Comparison of ENCODE assay signal across 8 cellular contexts in genomic region chr9:111298831-111299603, GRCh38. TPM values are rescaled to one million over a fixed set of nuclear protein-coding genes. Genes with fewer than 3 reads are reported as not detected.
A peak's percentile ranks its signal among the peaks of the same experiment; 100 is the strongest.
DNase-seq lines count a peak whose midpoint lies in the region; ATAC-seq and TF ChIP-seq lines count a peak whose summit lies in the region.

No MANE protein-coding gene starts in this region.

- no peaks in the 10 kb centered on the region for H3K27me3 ChIP-seq in CD4-positive, alpha-beta memory T cell (ENCODE audit: insufficient read depth, low read length)
- H3K27me3 ChIP-seq in ascending aorta, result no peaks in the 10 kb centered on the region
- no peaks in the 10 kb centered on the region for H3K27me3 ChIP-seq in right atrium auricular region

- DNase-seq in CD4-positive, alpha-beta memory T cell, result peak in 4 of 5 donors; percentile 20 to 31 (median 30)
- DNase-seq in NCI-H2171 (lab: John Stamatoyannopoulos, UW), result peak; percentile 2
- peak in 1 of 2 donors; percentile 73 for DNase-seq in ascending aorta (ENCODE audit: low spot score in 2 of 2)
- DNase-seq in right atrium auricular region (ENCODE audit: low spot score), result peak; percentile 70
- DNase-seq in retinal pigment epithelial cell (ENCODE audit: low read depth), result peak; percentile 14
- no peak for DNase-seq in stimulated activated CD4-positive, alpha-beta T cell treated with anti-CD3 and anti-CD28 coated beads, Interleukin-12 subunit alpha, Interleukin-12 subunit beta, amount 100 ng/mL, for 4 hours
- DNase-seq in stimulated activated CD4-positive, alpha-beta T cell treated with anti-CD3 and anti-CD28 coated beads, Interleukin-2, amount 100 ng/mL, for 24 hours, result no peak

- POLR2A ChIA-PET in CD4-positive, alpha-beta memory T cell (lab: Charles Lee; ENCODE audit: partially characterized antibody), result no interaction called here

- no peaks in the 10 kb centered on the region for H3K36me3 Mint-ChIP-seq in CD4-positive, alpha-beta memory T cell

- ATAC-seq in GM21529 (IDR thresholded peaks at IDR 0.05; ENCODE audit: unreplicated experiment), result peak; percentile 67

- H3K4me3 Mint-ChIP-seq in CD4-positive, alpha-beta memory T cell, result no peak overlapping the region

- H3K9me3 Mint-ChIP-seq in CD4-positive, alpha-beta memory T cell, result peaks cover 0 to 7% (median 0%) of the 10 kb centered on the region in 8 donors

- H3K36me3 ChIP-seq in CD4-positive, alpha-beta memory T cell (ENCODE audit: insufficient read depth, low read length), result no peaks in the 10 kb centered on the region
- H3K36me3 ChIP-seq in ascending aorta (no peaks in the 10 kb centered on the region), right atrium auricular region (no peaks in the 10 kb centered on the region)

- intact Hi-C loops in CD4-positive, alpha-beta memory T cell (cut with micrococcal nuclease), result no loop called here
- intact Hi-C loops in ascending aorta (cut with DNase I), result loop anchor here (1.0 to 5.0 kb wide), 3 partner anchors 261 to 662 kb away; partner anchors contain the start of gene LPAR1

- H3K4me3 ChIP-seq in CD4-positive, alpha-beta memory T cell (ENCODE audit: low read length in 2 of 2), result no peak overlapping the region
- H3K4me3 ChIP-seq in ascending aorta (peak overlapping the region in 1 of 2 donors; percentile 50), right atrium auricular region (peak overlapping the region in 1 of 2 donors; percentile 5), retinal pigment epithelial cell (ENCODE audit: low read length) (no peak overlapping the region)

- peaks cover 3 to 5% of the 10 kb centered on the region in 2 donors for H3K27me3 Mint-ChIP-seq in CD4-positive, alpha-beta memory T cell

- CTCF ChIA-PET in CD4-positive, alpha-beta memory T cell (lab: Charles Lee; ENCODE audit: partially characterized antibody), result interaction anchor here (0.6 to 1.5 kb wide), 4 partner anchors 8 to 1115 kb away, joined by 3 to 8 read pairs (median 3); no protein-coding TSS in a partner anchor

- TF ChIP-seq CTCF in ascending aorta (IDR thresholded peaks at IDR 0.05) (peak; percentile 70 to 75 (median 73)), right atrium auricular region (IDR thresholded peaks at IDR 0.05) (peak; percentile 62 to 86), retinal pigment epithelial cell (conservative IDR thresholded peaks at IDR 0.05; ENCODE audit: low read depth, low read length) (peak; percentile 63)

- H3K9me3 ChIP-seq in CD4-positive, alpha-beta memory T cell (ENCODE audit: control insufficient read depth in 1 of 2, low read length in 2 of 2), result no peaks in the 10 kb centered on the region
- H3K9me3 ChIP-seq in ascending aorta, result no peaks in the 10 kb centered on the region
- H3K9me3 ChIP-seq in right atrium auricular region, result no peaks in the 10 kb centered on the region

- H3K4me1 Mint-ChIP-seq in CD4-positive, alpha-beta memory T cell, result peaks cover 0 to 2% (median 0%) of the 10 kb centered on the region in 4 donors

- no peaks in the 10 kb centered on the region for H3K4me1 ChIP-seq in CD4-positive, alpha-beta memory T cell (ENCODE audit: insufficient read depth, low read length)
- H3K4me1 ChIP-seq in ascending aorta (peaks cover 0 to 4% of the 10 kb centered on the region in 2 donors), right atrium auricular region (peaks cover 0 to 3% of the 10 kb centered on the region in 2 donors)

- H3K27ac ChIP-seq in CD4-positive, alpha-beta memory T cell (ENCODE audit: low read depth, low read length), result no peak overlapping the region
- H3K27ac ChIP-seq in ascending aorta, result peak overlapping the region; percentile 49 to 78
- peak overlapping the region; percentile 36 to 49 for H3K27ac ChIP-seq in right atrium auricular region

- H3K27ac Mint-ChIP-seq in CD4-positive, alpha-beta memory T cell, result no peak overlapping the region

RNA-seq across cellular contexts. Expression of gene OR2K2, which starts 31.0 kb away (rescaled TPM):
- total RNA-seq in CD4-positive, alpha-beta memory T cell, result not detected
- polyA plus RNA-seq in CD4-positive, alpha-beta memory T cell, result not detected
- not detected for total RNA-seq in ascending aorta
- total RNA-seq in right atrium auricular region, result not detected

Comparison
In these comparisons a context has a peak if more than half of its experiments do, and no peak if none do; other contexts are left out.
1. DNase-seq: peak in CD4-positive, alpha-beta memory T cell (4 of 5), NCI-H2171 (single experiment), right atrium auricular region (single experiment) and retinal pigment epithelial cell (single experiment); none in stimulated activated CD4-positive, alpha-beta T cell treated with anti-CD3 and anti-CD28 coated beads, Interleukin-12 subunit alpha, Interleukin-12 subunit beta, amount 100 ng/mL, for 4 hours (single experiment) and stimulated activated CD4-positive, alpha-beta T cell treated with anti-CD3 and anti-CD28 coated beads, Interleukin-2, amount 100 ng/mL, for 24 hours (0 of 2).
2. Peak in every context shown above with its lines, with median percentiles within 50 percentile points of each other: CTCF ChIP-seq.